Comparison of ENCODE assay signal across 8 cellular contexts in genomic region chr19:46297700-46298476, GRCh38. TPM values are rescaled to one million over a fixed set of nuclear protein-coding genes. Genes with fewer than 3 reads are reported as not detected.
DNase-seq lines count a peak whose midpoint lies in the region; ATAC-seq and TF ChIP-seq lines count a peak whose summit lies in the region.

No MANE protein-coding gene starts in this region.

- no TSS peak for BruUV-seq in HCT116 (replicated peaks; lab: Mats Ljungman, UMichigan)

- TF ChIP-seq CTCF in HCT116 (IDR thresholded peaks at IDR 0.05 in 2 of 3, conservative IDR thresholded peaks at IDR 0.05 in 1 of 3; ENCODE audit: borderline replicate concordance in 1 of 3, insufficient read depth in 1 of 3, low read depth in 2 of 3, low read length in 2 of 3): no peak

- CTCF ChIA-PET in HCT116 (lab: Charles Lee): interaction anchor here (0.7 kb wide), 1 partner anchor 49 kb away, joined by 3 read pairs; the partner anchor contains the start of gene PPP5C

- H3K27ac ChIP-seq in HCT116 (ENCODE audit: low read depth, low read length): no peak overlapping the region; the same call in 1 of the 2 replicates
- H3K27ac ChIP-seq in cingulate gyrus (ENCODE audit: low read depth, low read length): peak overlapping the region; percentile 96
- H3K27ac ChIP-seq in layer of hippocampus (ENCODE audit: low read depth, low read length): peak overlapping the region; percentile 93
- H3K27ac ChIP-seq in skeletal muscle tissue (ENCODE audit: low read depth, low read length): peak overlapping the region; percentile 66

- POLR2A ChIA-PET in HCT116 (lab: Charles Lee): interaction anchor here (1.4 kb wide), 1 partner anchor 14 kb away, joined by 7 read pairs; no protein-coding TSS in a partner anchor

- DNase-seq in HCT116 (ENCODE audit: low read depth, low spot score) (no peak), inferior parietal cortex (ENCODE audit: extremely low spot score) (no peak), NCI-H526 treated with DMSO at 0.1 percent for 48 hours (lab: John Stamatoyannopoulos, UW) (no peak)
- no peak for DNase-seq in stimulated activated CD8-positive, alpha-beta memory T cell treated with anti-CD3 and anti-CD28 coated beads, Interleukin-4, amount 100 ng/mL, for 48 hours
- no peak for DNase-seq in stimulated activated CD4-positive, alpha-beta T cell treated with anti-CD3 and anti-CD28 coated beads, Interleukin-15, amount 100 ng/mL, for 24 hours

- intact Hi-C loops in HCT116 (cut with micrococcal nuclease): no loop called here

- no peak overlapping the region; the same call in 1 of the 2 replicates for H3K4me2 ChIP-seq in HCT116 (ENCODE audit: low read length)

- H3K9me3 ChIP-seq in HCT116 (ENCODE audit: control insufficient read depth in 1 of 2, insufficient read depth in 1 of 2, low read depth in 1 of 2, low read length in 2 of 2): no peaks in the 10 kb centered on the region
- no peaks in the 10 kb centered on the region for H3K9me3 ChIP-seq in skeletal muscle tissue (ENCODE audit: control insufficient read depth in 3 of 3, low read length in 3 of 3)

- H3K9me2 ChIP-seq in HCT116 (ENCODE audit: insufficient read depth): no peaks in the 10 kb centered on the region

- H3K36me3 ChIP-seq in HCT116 (ENCODE audit: control insufficient read depth in 1 of 2, insufficient read depth in 2 of 2, low read length in 2 of 2): no peaks in the 10 kb centered on the region
- no peaks in the 10 kb centered on the region for H3K36me3 ChIP-seq in skeletal muscle tissue (ENCODE audit: control insufficient read depth in 3 of 3, insufficient read depth in 3 of 3, low read length in 3 of 3)

- peaks cover 20 to 24% of the 10 kb centered on the region in 2 experiments for H3K4me1 ChIP-seq in HCT116 (ENCODE audit: control insufficient read depth in 1 of 2, insufficient read depth in 2 of 2, low read length in 2 of 2)
- peaks cover 29 to 38% (median 37%) of the 10 kb centered on the region in 3 donors for H3K4me1 ChIP-seq in skeletal muscle tissue (ENCODE audit: control insufficient read depth in 3 of 3, insufficient read depth in 3 of 3, low read length in 3 of 3)

- no peak overlapping the region for H2AFZ ChIP-seq in HCT116 (ENCODE audit: low read depth, low read length, poor library complexity, severe bottlenecking)

- RAD21 ChIA-PET in HCT116 (lab: Charles Lee; ENCODE audit: low non-redundant PET in 1 of 2, low total read pairs in 2 of 2, uncharacterized antibody in 2 of 2, unreplicated experiment in 2 of 2): no interaction called here

- H3K27me3 ChIP-seq in HCT116 (ENCODE audit: insufficient read depth, low read length): 0 out of 2 replicates have a peak, but pooled peaks cover 4% of the 10 kb centered on the region
- no peaks in the 10 kb centered on the region for H3K27me3 ChIP-seq in layer of hippocampus (ENCODE audit: control insufficient read depth, insufficient read depth, low read length)
- peaks cover 17 to 23% (median 23%) of the 10 kb centered on the region in 3 donors for H3K27me3 ChIP-seq in skeletal muscle tissue (ENCODE audit: control insufficient read depth in 3 of 3, insufficient read depth in 3 of 3, low read length in 3 of 3)

- 0 out of 2 replicates have a peak, but pooled peaks have one; percentile 23 for ATAC-seq in HCT116

- no peaks in the 10 kb centered on the region for H4K20me1 ChIP-seq in HCT116 (ENCODE audit: insufficient read depth)

- H3K9ac ChIP-seq in HCT116 (ENCODE audit: low read length) (no peak overlapping the region), skeletal muscle tissue (ENCODE audit: low read depth in 1 of 3, low read length in 3 of 3) (peak overlapping the region; percentile 45 to 70 (median 50))

- H3K79me2 ChIP-seq in HCT116 (ENCODE audit: insufficient read depth, low read length): no peaks in the 10 kb centered on the region

- no peak overlapping the region for H3K4me3 ChIP-seq in HCT116 (replicated peaks in 1 of 2; ENCODE audit: low read depth in 1 of 2, low read length in 2 of 2)
- peak overlapping the region; percentile 58 to 63 (median 60) for H3K4me3 ChIP-seq in skeletal muscle tissue (ENCODE audit: low read length in 3 of 3)

- TF ChIP-seq RAD21 in HCT116 (IDR thresholded peaks at IDR 0.05; ENCODE audit: low read depth): no peak

- TF ChIP-seq POLR2A in HCT116 (IDR thresholded peaks at IDR 0.05; ENCODE audit: borderline replicate concordance, extremely low read depth, insufficient read depth, insufficient read length): no peak

TF ChIP-seq in HCT116, 20 proteins besides CTCF, POLR2A, EP300 and RAD21:
- TF ChIP-seq ATF3 (IDR thresholded peaks at IDR 0.05) (no peak), ELF1 (IDR thresholded peaks at IDR 0.05; ENCODE audit: borderline replicate concordance, low read depth) (no peak), ZFX (IDR thresholded peaks at IDR 0.05) (no peak), EGR1 (IDR thresholded peaks at IDR 0.05; ENCODE audit: low read depth) (no peak)
- TF ChIP-seq, protein P1, sequence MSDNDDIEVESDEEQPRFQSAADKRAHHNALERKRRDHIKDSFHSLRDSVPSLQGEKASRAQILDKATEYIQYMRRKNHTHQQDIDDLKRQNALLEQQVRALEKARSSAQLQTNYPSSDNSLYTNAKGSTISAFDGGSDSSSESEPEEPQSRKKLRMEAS (IDR thresholded peaks at IDR 0.05): no peak

RNA-seq across cellular contexts. Expression of gene HIF3A, which starts 1.0 kb away (rescaled TPM):
- 0.98 TPM for total RNA-seq in HCT116 (2021; ENCODE audit: unreplicated experiment)
- 0.19 and 0.27 TPM in 2 replicates for polyA plus RNA-seq in HCT116 (2012)
- 79.3 TPM for total RNA-seq in skeletal muscle tissue

RNA-seq across cellular contexts. Expression of gene PPP5C, which starts 49.0 kb away (rescaled TPM):
- total RNA-seq in HCT116 (2021; ENCODE audit: unreplicated experiment) (102 TPM), skeletal muscle tissue (44.4 TPM)
- polyA plus RNA-seq in HCT116 (2012): 99.9 and 106 TPM in 2 replicates

Comparison
In these comparisons a context has a peak if more than half of its experiments do, and no peak if none do; other contexts are left out.
1. H3K4me3 ChIP-seq: peak in skeletal muscle tissue (3 of 3); none in HCT116 (0 of 2).
2. RNA of gene HIF3A, which starts 1.0 kb away (total RNA-seq): 79.3 TPM in skeletal muscle tissue (single experiment); 0.98 TPM in HCT116 (single experiment); every median in the first group is over 10 times any median in the second.